In the genomic region with DNA sequence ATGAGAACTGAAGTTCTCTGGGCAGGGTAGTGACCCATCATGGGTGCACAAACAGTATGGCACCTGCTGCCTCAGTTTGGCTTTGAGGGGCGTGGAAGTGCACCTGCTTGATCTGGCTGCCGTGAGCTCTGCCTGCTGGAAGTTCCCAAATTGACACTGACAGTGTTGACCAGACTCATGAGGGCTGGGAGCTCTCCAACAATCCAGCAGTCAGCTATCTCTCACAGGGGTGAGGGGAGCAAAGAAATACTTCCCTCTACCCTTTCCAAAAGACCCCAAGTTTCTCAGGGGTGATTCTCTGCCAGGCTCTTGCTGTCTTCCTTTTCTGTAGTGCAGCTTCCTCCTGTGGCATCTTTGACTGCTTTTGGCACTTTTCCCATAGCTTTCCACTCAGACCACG, we compare ENCODE assay signal across 5 cellular contexts.
"Had no signal": no experiment of that assay in that cellular context is flagged by ENCODE, and none has a peak within 500 bp of the region (broad histone marks: within the 10 kb centered on the region; RNA-seq: fewer than 3 reads in every experiment).

No MANE protein-coding gene starts in this region.

- ATAC-seq: HepG2, K562 had no signal

- H3K4me3 ChIP-seq: K562 had no signal

- DNase-seq: IMR-90, KBM-7, KG1 had no signal

- FAIRE-seq: HepG2, K562 had no signal
